In the genomic region with DNA sequence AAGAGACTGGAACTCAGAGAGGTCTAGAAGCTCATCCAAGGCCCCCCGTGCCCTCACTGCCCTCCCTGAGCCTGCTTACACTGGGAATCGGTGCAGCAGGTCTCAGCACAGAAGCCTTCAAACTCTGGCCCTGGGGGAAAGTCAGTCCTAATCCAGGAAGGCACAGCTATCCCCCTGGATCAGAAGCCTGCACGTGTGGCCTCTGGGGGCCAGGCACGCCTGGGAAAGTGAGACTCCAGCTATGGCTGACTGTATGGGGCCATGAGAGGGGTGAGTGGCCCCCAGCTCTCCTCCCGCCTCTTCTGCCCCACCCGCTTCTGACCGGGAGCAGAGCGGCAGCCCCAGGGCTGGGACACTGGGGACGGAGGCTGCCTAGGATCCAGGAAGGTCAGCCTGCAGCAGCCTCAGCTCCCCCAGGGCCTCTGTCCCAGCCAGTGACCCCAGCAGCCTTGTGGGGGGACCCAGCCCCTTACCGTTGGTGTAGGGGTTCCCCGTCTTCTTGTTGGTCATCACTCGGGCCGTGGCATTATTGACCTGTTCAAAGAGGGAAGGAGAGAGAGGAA, we compare ENCODE assay signal across 27 cellular contexts.
"Had no signal": no experiment of that assay in that cellular context is flagged by ENCODE, and none has a peak within 500 bp of the region (broad histone marks: within the 10 kb centered on the region; RNA-seq: fewer than 3 reads in every experiment).

No MANE protein-coding gene starts in this region.

- H3K4me1 ChIP-seq: heart right ventricle had no signal

- H3K36me3 ChIP-seq: brain microvascular endothelial cell, esophagus muscularis mucosa, gastroesophageal sphincter, heart right ventricle had no signal

- DNase-seq: activated B cell treated with CpG ODN at 0.5 μM for 24 hours; activated CD4-positive, alpha-beta T cell treated with anti-CD3 and anti-CD28 coated beads for 48 hours; activated CD4-positive, alpha-beta T cell treated with anti-CD3 and anti-CD28 coated beads, Interleukin-2, amount 50 U/mL, for 1 hour; activated CD4-positive, alpha-beta T cell treated with anti-CD3 and anti-CD28 coated beads, Interleukin-2, amount 50 U/mL, for 48 hours; activated CD8-positive, alpha-beta memory T cell treated with anti-CD3 and anti-CD28 coated beads for 24 hours; activated CD8-positive, alpha-beta T cell treated with anti-CD3 and anti-CD28 coated beads for 36 hours; activated effector memory CD4-positive, alpha-beta T cell treated with Interleukin-2 at 50 U/mL for 16 hours; activated gamma-delta T cell treated with Interleukin-2 at 50 U/mL for 16 hours; activated naive CD4-positive, alpha-beta T cell treated with anti-CD3 and anti-CD28 coated beads, Interleukin-2, amount 50 U/mL, for 16 hours; activated naive CD4-positive, alpha-beta T cell treated with Interleukin-2 at 50 U/mL for 16 hours; activated T-cell treated with anti-CD3 and anti-CD28 coated beads, Interleukin-2, amount 50 U/mL, for 4 hours; amniotic stem cell; anterior cingulate cortex; brain microvascular endothelial cell; caudate nucleus; cortex of kidney; dermis blood vessel endothelial cell; effector CD4-positive, alpha-beta T cell; effector memory CD8-positive, alpha-beta T cell; erythroblast; foreskin melanocyte; heart right ventricle; T-helper 17 cell; T1000; WERI-Rb-1 had no signal

- H3K9me3 ChIP-seq: esophagus muscularis mucosa, gastroesophageal sphincter, heart right ventricle had no signal

- H3K27ac ChIP-seq: brain microvascular endothelial cell, esophagus muscularis mucosa, gastroesophageal sphincter, heart right ventricle, WERI-Rb-1 had no signal

- H3K4me3 ChIP-seq: esophagus muscularis mucosa, gastroesophageal sphincter, heart right ventricle had no signal
